8 cellular contexts compared by ENCODE assay signal in the genomic region with DNA sequence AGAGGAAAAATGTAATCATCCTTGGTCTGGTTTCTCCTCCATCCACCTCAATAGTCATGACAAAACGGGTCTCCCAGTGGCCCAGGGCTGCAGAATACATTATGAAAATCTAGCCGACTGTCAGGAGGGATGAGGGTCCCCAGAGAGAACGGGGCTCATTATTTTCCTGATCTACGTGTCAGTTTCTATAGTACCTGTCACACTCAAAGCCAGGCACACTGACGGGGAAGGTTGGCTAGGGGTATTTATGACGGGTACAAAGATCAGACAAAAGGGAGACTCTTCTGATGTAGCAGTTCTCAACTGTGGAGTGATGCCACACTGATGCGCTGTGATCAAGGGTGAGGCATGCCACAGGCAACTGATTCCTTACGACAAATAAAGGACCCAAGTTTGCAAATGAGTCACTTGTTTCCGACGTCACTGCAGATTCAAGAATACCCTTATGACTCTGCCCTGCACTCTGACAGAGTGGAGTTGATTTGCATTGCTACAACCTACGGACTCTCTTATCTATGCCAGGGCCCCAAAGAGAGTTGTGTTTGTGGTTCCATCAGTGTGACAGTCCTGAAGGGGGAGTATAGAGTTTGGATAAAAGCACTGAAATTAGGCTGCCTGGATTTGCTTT.
DNase-seq lines count a peak whose midpoint lies in the region; ATAC-seq and TF ChIP-seq lines count a peak whose summit lies in the region.

No MANE protein-coding gene starts in this region.

- DNase-seq in GM20000 (ENCODE audit: low spot score) (peak; percentile 57), hepatocyte (ENCODE audit: low spot score) (peak; percentile 49), WERI-Rb-1 (no peak), cerebellum (ENCODE audit: low spot score) (no peak), NCI-H226 (no peak), globus pallidus (ENCODE audit: low spot score) (no peak)

- no peak for TF ChIP-seq POLR2A in GM18505 (IDR thresholded peaks at IDR 0.05; ENCODE audit: borderline replicate concordance, extremely low read depth, insufficient read depth, insufficient read length)

- H2AFZ ChIP-seq in hepatocyte: no peak overlapping the region

- 73% methylated on average over 11 of the region's 11 CpGs for WGBS in hepatocyte (ENCODE audit: low lambda C conversion rate, missing lambda C conversion rate)

- ATAC-seq in GM18505 (IDR thresholded peaks at IDR 0.05; ENCODE audit: unreplicated experiment) (peak; percentile 78), HG03280 (IDR thresholded peaks at IDR 0.05; ENCODE audit: unreplicated experiment) (peak; percentile 96)

- peaks cover 10% of the 10 kb centered on the region for H3K4me1 ChIP-seq in hepatocyte (ENCODE audit: insufficient read depth)

- H3K9me2 ChIP-seq in hepatocyte (replicated peaks; ENCODE audit: insufficient read depth): no peaks in the 10 kb centered on the region

- no peak overlapping the region for H3K4me2 ChIP-seq in hepatocyte

- H3K4me3 ChIP-seq in hepatocyte: no peak overlapping the region
- no peak overlapping the region for H3K4me3 ChIP-seq in WERI-Rb-1 (ENCODE audit: low read depth, low read length)

- no peak for TF ChIP-seq CTCF in GM20000 (IDR thresholded peaks at IDR 0.05; ENCODE audit: extremely low read depth, missing control alignments)
- TF ChIP-seq CTCF in hepatocyte (IDR thresholded peaks at IDR 0.05; ENCODE audit: poor library complexity): no peak
- no peak for TF ChIP-seq CTCF in WERI-Rb-1 (IDR thresholded peaks at IDR 0.05; ENCODE audit: low read depth, low read length)

- H3K27ac ChIP-seq in hepatocyte: no peak overlapping the region
- no peak overlapping the region for H3K27ac ChIP-seq in WERI-Rb-1

- no peaks in the 10 kb centered on the region for H3K27me3 ChIP-seq in hepatocyte
- H3K27me3 ChIP-seq in WERI-Rb-1 (ENCODE audit: insufficient read depth, low read depth, severe bottlenecking): no peaks in the 10 kb centered on the region

- H3K36me3 ChIP-seq in hepatocyte (replicated peaks; ENCODE audit: insufficient read depth, low read depth) (no peaks in the 10 kb centered on the region), WERI-Rb-1 (no peaks in the 10 kb centered on the region)

- no peaks in the 10 kb centered on the region for H4K20me1 ChIP-seq in hepatocyte (ENCODE audit: insufficient read depth, poor library complexity, severe bottlenecking)

- no peaks in the 10 kb centered on the region for H3K79me2 ChIP-seq in hepatocyte

- H3K9me3 ChIP-seq in hepatocyte (ENCODE audit: low read depth) (no peaks in the 10 kb centered on the region), WERI-Rb-1 (ENCODE audit: severe bottlenecking) (no peaks in the 10 kb centered on the region)

Comparison
In these comparisons a context has a peak if more than half of its experiments do, and no peak if none do; other contexts are left out.
1. DNase-seq: peak in GM20000 (single experiment) and hepatocyte (single experiment); none in WERI-Rb-1 (single experiment), cerebellum (single experiment), NCI-H226 (single experiment) and globus pallidus (single experiment).